9 cellular contexts compared by ENCODE assay signal in the genomic region with DNA sequence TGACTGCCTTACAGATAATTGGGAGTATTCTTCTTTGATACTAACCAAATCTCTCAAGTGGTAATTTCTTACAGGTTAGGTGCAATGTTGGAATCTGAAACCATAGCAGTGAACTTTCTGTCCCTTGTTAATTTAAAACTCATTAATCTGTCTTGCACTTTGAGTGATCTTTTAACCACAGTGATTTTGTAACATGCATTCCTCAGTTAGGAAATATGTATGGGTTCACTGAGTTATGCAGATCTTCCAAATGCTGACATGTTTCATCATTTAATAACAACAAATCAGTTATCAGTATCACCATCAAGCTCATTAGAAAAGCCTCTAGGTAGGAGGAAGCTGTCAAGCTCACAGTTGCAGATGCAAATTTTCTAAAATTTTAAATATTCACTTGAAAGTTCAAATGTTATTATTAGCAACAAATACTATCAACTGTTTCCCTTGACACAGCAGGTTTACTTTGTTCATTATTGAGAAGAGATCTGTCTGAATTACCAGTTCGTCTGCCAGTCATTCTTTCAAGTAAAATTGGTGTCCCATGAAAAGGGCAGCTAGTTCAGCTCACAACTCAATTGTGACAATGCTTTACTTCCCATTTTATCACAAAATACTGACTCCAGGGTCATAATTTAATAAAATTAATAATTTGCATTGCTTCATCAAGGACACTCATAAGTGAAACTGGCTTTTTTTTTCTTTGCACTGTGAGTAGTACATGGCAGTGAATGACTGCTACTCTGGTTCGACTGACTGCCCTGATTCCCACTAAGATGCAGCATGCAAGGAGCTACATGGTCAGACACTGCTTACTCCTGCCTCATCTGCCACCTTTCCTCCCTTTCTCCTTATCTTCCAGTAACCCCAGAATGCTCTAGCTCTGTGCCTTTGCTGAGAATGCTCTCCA. TPM values are rescaled to one million over a fixed set of nuclear protein-coding genes. Genes with fewer than 3 reads are reported as not detected.
DNase-seq lines count a peak whose midpoint lies in the region; ATAC-seq and TF ChIP-seq lines count a peak whose summit lies in the region.
"Had no signal": no experiment of that assay in that cellular context is flagged by ENCODE, and none has a peak within 500 bp of the region (broad histone marks: within the 10 kb centered on the region; RNA-seq: fewer than 3 reads in every experiment).

No MANE protein-coding gene starts in this region.

- H2BK120ac ChIP-seq in mesenchymal stem cell (ENCODE audit: low read depth, low read length) = no peak overlapping the region

- no peak overlapping the region for H3K14ac ChIP-seq in mesenchymal stem cell (ENCODE audit: low read length in 2 of 2)

- H3K36me3 ChIP-seq in mesenchymal stem cell (ENCODE audit: control insufficient read depth in 1 of 2, insufficient read depth in 2 of 2, low read depth in 1 of 2, low read length in 2 of 2) (peaks cover 8 to 82% of the 10 kb centered on the region in 2 experiments), WERI-Rb-1 (peaks cover 62% of the 10 kb centered on the region)

- H3K4me1 ChIP-seq in mesenchymal stem cell (ENCODE audit: control insufficient read depth, insufficient read depth, low read depth, low read length) = peaks cover 2% of the 10 kb centered on the region

- H2AK5ac ChIP-seq in mesenchymal stem cell (ENCODE audit: low read length, severe bottlenecking) = no peak overlapping the region

- no peak overlapping the region for H4K8ac ChIP-seq in mesenchymal stem cell (ENCODE audit: low read length)

- H3K27ac ChIP-seq in mesenchymal stem cell (ENCODE audit: low read length, poor library complexity, severe bottlenecking) = no peak overlapping the region
- H3K27ac ChIP-seq in WERI-Rb-1 = no peak overlapping the region

- no peak overlapping the region for H2AFZ ChIP-seq in mesenchymal stem cell (ENCODE audit: low read depth, low read length)

- H2BK15ac ChIP-seq in mesenchymal stem cell (ENCODE audit: low read depth, poor library complexity, severe bottlenecking) = no peak overlapping the region

- H3K18ac ChIP-seq in mesenchymal stem cell (ENCODE audit: low read depth in 1 of 2, low read length in 2 of 2) = no peak overlapping the region

- no peak overlapping the region for H3K4me2 ChIP-seq in mesenchymal stem cell (ENCODE audit: low read length, poor library complexity, severe bottlenecking)

- H3K9ac ChIP-seq in mesenchymal stem cell (ENCODE audit: low read length) = no peak overlapping the region

- H3K79me1 ChIP-seq in mesenchymal stem cell (replicated peaks; ENCODE audit: low read length, poor library complexity, severe bottlenecking) = no peaks in the 10 kb centered on the region

- no peaks in the 10 kb centered on the region for H3K9me3 ChIP-seq in mesenchymal stem cell (ENCODE audit: control insufficient read depth, low read length)
- no peaks in the 10 kb centered on the region for H3K9me3 ChIP-seq in WERI-Rb-1 (ENCODE audit: severe bottlenecking)

- peak; percentile 45 for DNase-seq in NCI-H226
- DNase-seq in mesenchymal stem cell = peak; percentile 15
- no peak for DNase-seq in WERI-Rb-1
- no peak for DNase-seq in GOT3 (lab: John Stamatoyannopoulos, UW)
- DNase-seq in NCI-H748 (lab: John Stamatoyannopoulos, UW; ENCODE audit: unreplicated experiment) = no peak
- no peak for DNase-seq in NCI-H1930 (lab: John Stamatoyannopoulos, UW)

- ATAC-seq in GM18520 (IDR thresholded peaks at IDR 0.05; ENCODE audit: unreplicated experiment) (peak; percentile 63), HG02571 (IDR thresholded peaks at IDR 0.05; ENCODE audit: unreplicated experiment) (peak; percentile 56)
- ATAC-seq: Panc1 had no signal

- H2BK12ac ChIP-seq in mesenchymal stem cell (ENCODE audit: low read length in 2 of 2) = no peak overlapping the region

- H3K27me3 ChIP-seq in mesenchymal stem cell (ENCODE audit: control insufficient read depth in 1 of 2, insufficient read depth in 1 of 2, low read length in 2 of 2) (no peaks in the 10 kb centered on the region), WERI-Rb-1 (ENCODE audit: insufficient read depth, low read depth, severe bottlenecking) (no peaks in the 10 kb centered on the region)

- no peak for TF ChIP-seq CTCF in WERI-Rb-1 (IDR thresholded peaks at IDR 0.05; ENCODE audit: low read depth, low read length)

- H3K4me3 ChIP-seq in mesenchymal stem cell (ENCODE audit: insufficient read depth in 1 of 2, low read depth in 1 of 2, low read length in 2 of 2) = no peak overlapping the region
- no peak overlapping the region for H3K4me3 ChIP-seq in WERI-Rb-1 (ENCODE audit: low read depth, low read length)

- H3K23ac ChIP-seq in mesenchymal stem cell (ENCODE audit: low read length in 2 of 2) = no peak overlapping the region

- no peak overlapping the region for H4K91ac ChIP-seq in mesenchymal stem cell (ENCODE audit: low read length)

- H2BK5ac ChIP-seq in mesenchymal stem cell (ENCODE audit: low read depth, low read length, poor library complexity, severe bottlenecking) = no peak overlapping the region

- H3K4ac ChIP-seq in mesenchymal stem cell (ENCODE audit: low read depth in 1 of 2, low read length in 2 of 2) = no peak overlapping the region

- 91% methylated on average over 2 of the region's 2 CpGs for WGBS in mesenchymal stem cell

RNA-seq across cellular contexts. Expression of a gene that starts 31.6 kb away (rescaled TPM):
- polyA plus RNA-seq in mesenchymal stem cell (2013, experiment 1 of 2) = 65.0 TPM
- 66.1 TPM for polyA plus RNA-seq in mesenchymal stem cell (2013, experiment 2 of 2)

Comparison
In these comparisons a context has a peak if more than half of its experiments do, and no peak if none do; other contexts are left out.
1. DNase-seq: peak in NCI-H226 (single experiment) and mesenchymal stem cell (single experiment); none in WERI-Rb-1 (single experiment), GOT3 (single experiment), NCI-H748 (single experiment) and NCI-H1930 (0 of 2).